In genomic region chr6:168272379-168273011, GRCh38 we compare ENCODE assay signal across 1 cellular context.
TF ChIP-seq lines count a peak whose summit lies in the region.

No MANE protein-coding gene starts in this region.

TF ChIP-seq in H1, 55 proteins besides CTCF, POLR2A, EP300 and RAD21 (continued from another document):
- TF ChIP-seq SIX5 (IDR thresholded peaks at IDR 0.05; ENCODE audit: low read depth, low read length) (no peak), SP2 (IDR thresholded peaks at IDR 0.05; ENCODE audit: low read length) (no peak), TCF12 (IDR thresholded peaks at IDR 0.05; ENCODE audit: low read depth, low read length) (no peak), SP4 (IDR thresholded peaks at IDR 0.05; ENCODE audit: low read length) (no peak), TAF1 (IDR thresholded peaks at IDR 0.05; ENCODE audit: low read depth, low read length) (no peak), BCL11A (IDR thresholded peaks at IDR 0.05; ENCODE audit: low read depth in 2 of 2, low read length in 2 of 2) (no peak), FOSL1 (IDR thresholded peaks at IDR 0.05; ENCODE audit: insufficient read depth, low read depth, low read length) (no peak)
